Comparison of ENCODE assay signal across 10 cellular contexts in genomic region chr1:220962031-220962751, GRCh38.
DNase-seq lines count a peak whose midpoint lies in the region; ATAC-seq and TF ChIP-seq lines count a peak whose summit lies in the region.
"Had no signal": no experiment of that assay in that cellular context is flagged by ENCODE, and none has a peak within 500 bp of the region (broad histone marks: within the 10 kb centered on the region; RNA-seq: fewer than 3 reads in every experiment).

No MANE protein-coding gene starts in this region.

- peak; percentile 90 for ATAC-seq in omental fat pad (ENCODE audit: low FRiP score)
- no peak for ATAC-seq in HG03280 (IDR thresholded peaks at IDR 0.05; ENCODE audit: unreplicated experiment)
- no peak for ATAC-seq in HG03442 (IDR thresholded peaks at IDR 0.05; ENCODE audit: unreplicated experiment)

- no peak overlapping the region for H3K4me3 Mint-ChIP-seq in activated T-cell treated with anti-CD3 and anti-CD28 coated beads, Interleukin-2, amount 50 U/mL, for 24 hours

- H3K27me3 Mint-ChIP-seq in activated T-cell treated with anti-CD3 and anti-CD28 coated beads, Interleukin-2, amount 50 U/mL, for 24 hours: peaks cover 5% of the 10 kb centered on the region

- TF ChIP-seq CTCF in omental fat pad (IDR thresholded peaks at IDR 0.05): no peak

- DNase-seq in EH (ENCODE audit: low read depth) (peak; percentile 97), NOMO-1 treated with dmso at 0.1 percent for 144 hours (lab: John Stamatoyannopoulos, UW; ENCODE audit: unreplicated experiment) (peak; percentile 43), dedifferentiated amniotic fluid mesenchymal stem cell (ENCODE audit: extremely low spot score) (peak; percentile 86), omental fat pad (ENCODE audit: low spot score) (no peak), hypothalamus (lab: John Stamatoyannopoulos, UW) (no peak)
- DNase-seq in activated T-cell treated with anti-CD3 and anti-CD28 coated beads, Interleukin-2, amount 50 U/mL, for 24 hours: no peak
- DNase-seq: DMS153, NCI-H510A had no signal

- H3K27ac Mint-ChIP-seq in activated T-cell treated with anti-CD3 and anti-CD28 coated beads, Interleukin-2, amount 50 U/mL, for 24 hours: no peak overlapping the region

- H3K36me3 Mint-ChIP-seq in activated T-cell treated with anti-CD3 and anti-CD28 coated beads, Interleukin-2, amount 50 U/mL, for 24 hours (ENCODE audit: low read depth): no peaks in the 10 kb centered on the region

- no peaks in the 10 kb centered on the region for H3K4me1 Mint-ChIP-seq in activated T-cell treated with anti-CD3 and anti-CD28 coated beads, Interleukin-2, amount 50 U/mL, for 24 hours (ENCODE audit: low read depth)

- H3K9me3 Mint-ChIP-seq in activated T-cell treated with anti-CD3 and anti-CD28 coated beads, Interleukin-2, amount 50 U/mL, for 24 hours: no peaks in the 10 kb centered on the region

Comparison
In these comparisons a context has a peak if more than half of its experiments do, and no peak if none do; other contexts are left out.
1. DNase-seq: peak in EH (single experiment), NOMO-1 treated with dmso at 0.1 percent for 144 hours (single experiment) and dedifferentiated amniotic fluid mesenchymal stem cell (single experiment); none in omental fat pad (single experiment), activated T-cell treated with anti-CD3 and anti-CD28 coated beads, Interleukin-2, amount 50 U/mL, for 24 hours (single experiment) and hypothalamus (0 of 51).